35 cellular contexts compared by ENCODE assay signal in genomic region chr9:76143834-76144233, GRCh38.
"Had no signal": no experiment of that assay in that cellular context is flagged by ENCODE, and none has a peak within 500 bp of the region (broad histone marks: within the 10 kb centered on the region; RNA-seq: fewer than 3 reads in every experiment).

No MANE protein-coding gene starts in this region.

- H2AFZ ChIP-seq: hepatocyte had no signal

- H3K4me1 ChIP-seq: breast epithelium, gastroesophageal sphincter had no signal

- H3K4me3 Mint-ChIP-seq: activated B cell treated with CpG ODN at 0.5 μM for 24 hours; activated CD8-positive, alpha-beta T cell treated with anti-CD3 and anti-CD28 coated beads for 36 hours; activated naive CD4-positive, alpha-beta T cell treated with anti-CD3 and anti-CD28 coated beads for 36 hours; activated naive CD8-positive, alpha-beta T cell treated with anti-CD3 and anti-CD28 coated beads, Interleukin-2, amount 10 ng/mL, durations not matched to agents 7 days and 5 days; activated T-helper 1 cell treated with anti-CD3 and anti-CD28 coated beads, Interleukin-12 subunit alpha, Interleukin-12 subunit beta, Interleukin-2, Interleukin-4 antibody, amounts not matched to agents 30 ng/mL and 10 ng/mL and 1 ng/mL, durations not matched to agents 14 hours and 24 hours and 36 hours; brain; central memory CD8-positive, alpha-beta T cell; T-helper 17 cell; T-helper 2 cell treated with Interferon-gamma antibody and Interleukin-4, amounts not matched to agents 5 μg/mL and 100 μg/mL, for 36 hours had no signal

- H3K79me2 ChIP-seq: hepatocyte had no signal

- H3K4me3 ChIP-seq: breast epithelium, coronary artery, esophagus squamous epithelium, gastroesophageal sphincter, heart right ventricle, hepatocyte had no signal

- H3K9me3 Mint-ChIP-seq: activated B cell treated with CpG ODN at 0.5 μM for 24 hours; activated CD8-positive, alpha-beta T cell treated with anti-CD3 and anti-CD28 coated beads for 36 hours; activated naive CD4-positive, alpha-beta T cell treated with anti-CD3 and anti-CD28 coated beads for 36 hours; activated naive CD4-positive, alpha-beta T cell treated with anti-CD3 and anti-CD28 coated beads, Interleukin-2, amount 50 U/mL, for 72 hours; activated naive CD8-positive, alpha-beta T cell treated with anti-CD3 and anti-CD28 coated beads, Interleukin-2, amount 10 ng/mL, durations not matched to agents 7 days and 5 days; activated T-helper 1 cell treated with anti-CD3 and anti-CD28 coated beads, Interleukin-12 subunit alpha, Interleukin-12 subunit beta, Interleukin-2, Interleukin-4 antibody, amounts not matched to agents 30 ng/mL and 10 ng/mL and 1 ng/mL, durations not matched to agents 14 hours and 24 hours and 36 hours; activated T-helper 2 cell treated with anti-CD3 and anti-CD28 coated beads, Interferon-gamma antibody, Interleukin-2, Interleukin-4, amounts not matched to agents 10 μg/mL and 5 μg/mL and 100 μg/mL, durations not matched to agents 14 hours and 24 hours and 36 hours; brain; T-helper 2 cell treated with Interferon-gamma antibody and Interleukin-4, amounts not matched to agents 5 μg/mL and 100 μg/mL, for 36 hours had no signal

- H3K4me2 ChIP-seq: hepatocyte had no signal

- DNase-seq: activated B cell treated with CpG ODN at 0.5 μM for 24 hours; activated CD4-positive, alpha-beta T cell treated with anti-CD3 and anti-CD28 coated beads for 48 hours; activated CD4-positive, alpha-beta T cell treated with anti-CD3 and anti-CD28 coated beads, Interleukin-2, amount 50 U/mL, for 1 hour; activated CD4-positive, alpha-beta T cell treated with anti-CD3 and anti-CD28 coated beads, Interleukin-2, amount 50 U/mL, for 48 hours; activated CD8-positive, alpha-beta memory T cell treated with anti-CD3 and anti-CD28 coated beads for 24 hours; activated CD8-positive, alpha-beta T cell treated with anti-CD3 and anti-CD28 coated beads for 36 hours; activated effector memory CD4-positive, alpha-beta T cell treated with anti-CD3 and anti-CD28 coated beads, Interleukin-2, amount 50 U/mL, for 16 hours; activated naive CD4-positive, alpha-beta T cell treated with anti-CD3 and anti-CD28 coated beads for 36 hours; activated naive CD8-positive, alpha-beta T cell treated with anti-CD3 and anti-CD28 coated beads, Interleukin-2, amount 10 ng/mL, durations not matched to agents 7 days and 5 days; activated T-cell treated with anti-CD3 and anti-CD28 coated beads, Interleukin-2, amount 50 U/mL, for 1 hour; activated T-cell treated with anti-CD3 and anti-CD28 coated beads, Interleukin-2, amount 50 U/mL, for 48 hours; amygdala; aorta; effector CD8-positive, alpha-beta T cell; esophagus squamous epithelium; foreskin melanocyte; heart right ventricle; T-helper 1 cell; T-helper 17 cell; T1000; WERI-Rb-1 had no signal

- H3K27ac Mint-ChIP-seq: activated B cell treated with CpG ODN at 0.5 μM for 24 hours; activated CD8-positive, alpha-beta T cell treated with anti-CD3 and anti-CD28 coated beads for 36 hours; activated naive CD4-positive, alpha-beta T cell treated with anti-CD3 and anti-CD28 coated beads for 36 hours; activated naive CD4-positive, alpha-beta T cell treated with anti-CD3 and anti-CD28 coated beads, Interleukin-2, amount 50 U/mL, for 72 hours; activated naive CD8-positive, alpha-beta T cell treated with anti-CD3 and anti-CD28 coated beads, Interleukin-2, amount 10 ng/mL, durations not matched to agents 7 days and 5 days; activated T-helper 1 cell treated with anti-CD3 and anti-CD28 coated beads, Interleukin-12 subunit alpha, Interleukin-12 subunit beta, Interleukin-2, Interleukin-4 antibody, amounts not matched to agents 30 ng/mL and 10 ng/mL and 1 ng/mL, durations not matched to agents 14 hours and 24 hours and 36 hours; activated T-helper 2 cell treated with anti-CD3 and anti-CD28 coated beads, Interferon-gamma antibody, Interleukin-2, Interleukin-4, amounts not matched to agents 10 μg/mL and 5 μg/mL and 100 μg/mL, durations not matched to agents 14 hours and 24 hours and 36 hours; brain; T-helper 17 cell; T-helper 2 cell treated with Interferon-gamma antibody and Interleukin-4, amounts not matched to agents 5 μg/mL and 100 μg/mL, for 36 hours had no signal

- H3K9me3 ChIP-seq: breast epithelium, esophagus squamous epithelium, gastroesophageal sphincter, heart right ventricle had no signal

- FAIRE-seq: endometrium, endothelial cell of umbilical vein had no signal

- H3K36me3 Mint-ChIP-seq: activated naive CD8-positive, alpha-beta T cell treated with anti-CD3 and anti-CD28 coated beads, Interleukin-2, amount 10 ng/mL, durations not matched to agents 7 days and 5 days; brain had no signal

- H3K27me3 Mint-ChIP-seq: activated CD8-positive, alpha-beta T cell treated with anti-CD3 and anti-CD28 coated beads for 36 hours; activated naive CD8-positive, alpha-beta T cell treated with anti-CD3 and anti-CD28 coated beads, Interleukin-2, amount 10 ng/mL, durations not matched to agents 7 days and 5 days; brain; central memory CD8-positive, alpha-beta T cell; T-helper 17 cell had no signal

- H3K36me3 ChIP-seq: breast epithelium, esophagus squamous epithelium, gastroesophageal sphincter, heart right ventricle, WERI-Rb-1 had no signal

- H3K4me1 Mint-ChIP-seq: activated B cell treated with CpG ODN at 0.5 μM for 24 hours; activated naive CD8-positive, alpha-beta T cell treated with anti-CD3 and anti-CD28 coated beads, Interleukin-2, amount 10 ng/mL, durations not matched to agents 7 days and 5 days; central memory CD8-positive, alpha-beta T cell; T-helper 17 cell had no signal

- H3K27ac ChIP-seq: breast epithelium, coronary artery, epithelial cell of prostate, esophagus squamous epithelium, gastroesophageal sphincter, heart right ventricle, hepatocyte, WERI-Rb-1 had no signal

- H3K27me3 ChIP-seq: breast epithelium, esophagus squamous epithelium, gastroesophageal sphincter, heart right ventricle, hepatocyte had no signal

- ATAC-seq: activated CD4-positive, CD25-positive, alpha-beta regulatory T cell treated with anti-CD3 and anti-CD28 coated beads, Interleukin-2, amount 50 U/mL, for 24 hours; activated CD8-positive, alpha-beta T cell treated with anti-CD3 and anti-CD28 coated beads for 36 hours; activated naive CD4-positive, alpha-beta T cell treated with anti-CD3 and anti-CD28 coated beads, Interleukin-2, amount 50 U/mL, for 72 hours; gastroesophageal sphincter; heart right ventricle; T-helper 17 cell had no signal
